In genomic region chr9:130426883-130427282, GRCh38 we compare ENCODE assay signal across 8 cellular contexts. TPM values are rescaled to one million over a fixed set of nuclear protein-coding genes. Genes with fewer than 3 reads are reported as not detected.
DNase-seq lines count a peak whose midpoint lies in the region; ATAC-seq and TF ChIP-seq lines count a peak whose summit lies in the region.

No MANE protein-coding gene starts in this region.

- H3K27me3 ChIP-seq in endodermal cell (ENCODE audit: control insufficient read depth, insufficient read depth, low read length, poor library complexity, severe bottlenecking): peaks cover 2% of the 10 kb centered on the region
- no peaks in the 10 kb centered on the region for H3K27me3 ChIP-seq in testis

- POLR2A ChIA-PET in activated CD8-positive, alpha-beta T cell treated with anti-CD3 and anti-CD28 coated beads, Interleukin-2, amount 10 ng/mL, durations not matched to agents 7 days and 5 days (lab: Charles Lee): no interaction called here

- H3K9me3 Mint-ChIP-seq in endodermal cell (peaks cover 10% of the 10 kb centered on the region), nephron progenitor cell (peaks cover 4% of the 10 kb centered on the region)
- H3K9me3 Mint-ChIP-seq in activated CD8-positive, alpha-beta T cell treated with anti-CD3 and anti-CD28 coated beads, Interleukin-2, amount 10 ng/mL, durations not matched to agents 7 days and 5 days (ENCODE audit: insufficient read depth): no peaks in the 10 kb centered on the region

- H3K36me3 ChIP-seq in endodermal cell (ENCODE audit: control insufficient read depth, insufficient read depth, low read length): no peaks in the 10 kb centered on the region
- H3K36me3 ChIP-seq in testis (ENCODE audit: low read depth, missing control alignments): no peaks in the 10 kb centered on the region

- H3K9ac ChIP-seq in endodermal cell (ENCODE audit: extremely low read depth, low read length, poor library complexity, severe bottlenecking): no peak overlapping the region

- H3K36me3 Mint-ChIP-seq in endodermal cell (ENCODE audit: low read depth) (no peaks in the 10 kb centered on the region), nephron progenitor cell (ENCODE audit: low read depth) (no peaks in the 10 kb centered on the region)
- no peaks in the 10 kb centered on the region for H3K36me3 Mint-ChIP-seq in activated CD8-positive, alpha-beta T cell treated with anti-CD3 and anti-CD28 coated beads, Interleukin-2, amount 10 ng/mL, durations not matched to agents 7 days and 5 days (ENCODE audit: low read depth)

- H3K4me3 Mint-ChIP-seq in endodermal cell: no peak overlapping the region
- H3K4me3 Mint-ChIP-seq in nephron progenitor cell: peak overlapping the region; percentile 20
- H3K4me3 Mint-ChIP-seq in activated CD8-positive, alpha-beta T cell treated with anti-CD3 and anti-CD28 coated beads, Interleukin-2, amount 10 ng/mL, durations not matched to agents 7 days and 5 days: no peak overlapping the region

- H3K27ac ChIP-seq in endodermal cell (ENCODE audit: low read depth, low read length) (no peak overlapping the region), testis (no peak overlapping the region)

- DNase-seq in DMS153 (lab: John Stamatoyannopoulos, UW) (peak; percentile 58), NB4 (ENCODE audit: low read depth) (peak; percentile 93), endodermal cell (peak; percentile 68), nephron progenitor cell (peak; percentile 33), testis (no peak), mucosa of gallbladder (ENCODE audit: low spot score) (no peak)
- DNase-seq in activated CD8-positive, alpha-beta T cell treated with anti-CD3 and anti-CD28 coated beads, Interleukin-2, amount 10 ng/mL, durations not matched to agents 7 days and 5 days: no peak

- no peak overlapping the region for H3K27ac Mint-ChIP-seq in endodermal cell
- H3K27ac Mint-ChIP-seq in nephron progenitor cell: no peak overlapping the region
- H3K27ac Mint-ChIP-seq in activated CD8-positive, alpha-beta T cell treated with anti-CD3 and anti-CD28 coated beads, Interleukin-2, amount 10 ng/mL, durations not matched to agents 7 days and 5 days: no peak overlapping the region

- TF ChIP-seq POLR2A in NB4 (IDR thresholded peaks at IDR 0.05; ENCODE audit: extremely low read depth, insufficient read length): no peak
- no peak for TF ChIP-seq POLR2A in testis (IDR thresholded peaks at IDR 0.05)

- no peak for TF ChIP-seq CTCF in NB4 (IDR thresholded peaks at IDR 0.05; ENCODE audit: low read depth, low read length)
- no peak for TF ChIP-seq CTCF in endodermal cell (conservative IDR thresholded peaks at IDR 0.05)
- TF ChIP-seq CTCF in nephron progenitor cell (IDR thresholded peaks at IDR 0.05): no peak
- no peak for TF ChIP-seq CTCF in testis (IDR thresholded peaks at IDR 0.05)

- ATAC-seq in activated CD8-positive, alpha-beta T cell treated with anti-CD3 and anti-CD28 coated beads, Interleukin-2, amount 10 ng/mL, durations not matched to agents 7 days and 5 days: no peak
- no peak for ATAC-seq in GM19324 (IDR thresholded peaks at IDR 0.05; ENCODE audit: low FRiP score, unreplicated experiment)

- H3K27me3 Mint-ChIP-seq in endodermal cell (ENCODE audit: insufficient read depth) (peaks cover 5% of the 10 kb centered on the region), nephron progenitor cell (ENCODE audit: low read depth, poor library complexity) (peaks cover 22% of the 10 kb centered on the region)
- no peaks in the 10 kb centered on the region for H3K27me3 Mint-ChIP-seq in activated CD8-positive, alpha-beta T cell treated with anti-CD3 and anti-CD28 coated beads, Interleukin-2, amount 10 ng/mL, durations not matched to agents 7 days and 5 days (ENCODE audit: low read depth)

- CTCF ChIA-PET in activated CD8-positive, alpha-beta T cell treated with anti-CD3 and anti-CD28 coated beads, Interleukin-2, amount 10 ng/mL, durations not matched to agents 7 days and 5 days (lab: Charles Lee): no interaction called here

- 79 to 81% methylated on average over 9 to 10 of the region's 10 CpGs for WGBS in endodermal cell (ENCODE audit: insufficient coverage in 1 of 2, insufficient read length in 1 of 2), 2 experiments
- 66 to 82% methylated on average over 10 of the region's 10 CpGs for WGBS in testis, 2 donors

- H3K4me1 Mint-ChIP-seq in endodermal cell: peaks cover 8% of the 10 kb centered on the region
- H3K4me1 Mint-ChIP-seq in nephron progenitor cell: peaks cover 53% of the 10 kb centered on the region
- no peaks in the 10 kb centered on the region for H3K4me1 Mint-ChIP-seq in activated CD8-positive, alpha-beta T cell treated with anti-CD3 and anti-CD28 coated beads, Interleukin-2, amount 10 ng/mL, durations not matched to agents 7 days and 5 days (ENCODE audit: low read depth)

- H3K4me3 ChIP-seq in NB4 (ENCODE audit: low read depth, low read length) (no peak overlapping the region), endodermal cell (ENCODE audit: low read length) (no peak overlapping the region), testis (no peak overlapping the region)

- H3K9me3 ChIP-seq in endodermal cell (ENCODE audit: control insufficient read depth, low read length) (no peaks in the 10 kb centered on the region), testis (no peaks in the 10 kb centered on the region)

- H3K4me1 ChIP-seq in endodermal cell (ENCODE audit: control insufficient read depth, insufficient read depth, low read length): no peaks in the 10 kb centered on the region
- no peaks in the 10 kb centered on the region for H3K4me1 ChIP-seq in testis

- intact Hi-C loops in testis (cut with DNase I; ENCODE audit: low total_unique reads): no loop called here

RNA-seq across cellular contexts. Expression of gene ASS1, which starts 17.9 kb away (rescaled TPM):
- total RNA-seq in endodermal cell (10 to 100 TPM; 30.9 to 57.2 TPM), testis (100 to 1,000 TPM in 1 of 2 donors, 10 to 100 TPM in 1; 68.5 to 153 TPM), mucosa of gallbladder (166 TPM)
- polyA plus RNA-seq in endodermal cell (2013, experiment 1 of 2): 37.9 TPM
- 30.1 TPM for polyA plus RNA-seq in endodermal cell (2013, experiment 2 of 2)
- 90.2 TPM for polyA plus RNA-seq in testis (ENCODE audit: insufficient read depth, low read depth, low replicate concordance)
- 1 to 10 TPM; 1.8 to 3.1 TPM for total RNA-seq in activated CD8-positive, alpha-beta T cell treated with anti-CD3 and anti-CD28 coated beads, Interleukin-2, amount 10 ng/mL, durations not matched to agents 7 days and 5 days

Comparison
In these comparisons a context has a peak if more than half of its experiments do, and no peak if none do; other contexts are left out.
1. DNase-seq: peak in DMS153 (single experiment), NB4 (single experiment), endodermal cell (single experiment) and nephron progenitor cell (single experiment); none in testis (single experiment), activated CD8-positive, alpha-beta T cell treated with anti-CD3 and anti-CD28 coated beads, Interleukin-2, amount 10 ng/mL, durations not matched to agents 7 days and 5 days (single experiment) and mucosa of gallbladder (single experiment).
2. RNA of gene ASS1, which starts 17.9 kb away (total RNA-seq): 166 TPM in mucosa of gallbladder (single experiment), 68.5 to 153 TPM in testis and 30.9 to 57.2 TPM in endodermal cell; 1.8 to 3.1 TPM in activated CD8-positive, alpha-beta T cell treated with anti-CD3 and anti-CD28 coated beads, Interleukin-2, amount 10 ng/mL, durations not matched to agents 7 days and 5 days; every median in the first group is over 4 times any median in the second.